ENCODE assay signal across 16 cellular contexts in genomic region chr3:195866686-195867511, GRCh38. TPM values are rescaled to one million over a fixed set of nuclear protein-coding genes. Genes with fewer than 3 reads are reported as not detected.
DNase-seq lines count a peak whose midpoint lies in the region; ATAC-seq and TF ChIP-seq lines count a peak whose summit lies in the region.
"Had no signal": no experiment of that assay in that cellular context is flagged by ENCODE, and none has a peak within 500 bp of the region (broad histone marks: within the 10 kb centered on the region; RNA-seq: fewer than 3 reads in every experiment).

No MANE protein-coding gene starts in this region.

- H3K79me2 ChIP-seq in SK-N-SH (ENCODE audit: insufficient read depth): no peaks in the 10 kb centered on the region

- CTCF ChIA-PET in SK-N-SH (lab: Yijun Ruan, JAX): interaction anchor here (0.5 to 0.8 kb wide), 2 partner anchors 26 to 28 kb away, joined by 4 to 5 read pairs; no protein-coding TSS in a partner anchor

- H3K4me3 ChIP-seq in SK-N-SH (ENCODE audit: low read depth in 2 of 2, low read length in 1 of 2) (no peak overlapping the region), H7 (ENCODE audit: insufficient read depth, low read depth, low read length) (no peak overlapping the region), gastrocnemius medialis (no peak overlapping the region)
- H3K4me3 ChIP-seq: A549 had no signal

- H3K9me3 ChIP-seq in SK-N-SH: no peaks in the 10 kb centered on the region
- H3K9me3 ChIP-seq in gastrocnemius medialis: no peaks in the 10 kb centered on the region
- H3K9me3 ChIP-seq: A549, Caco-2 had no signal

- intact Hi-C loops in gastrocnemius medialis (cut with DNase I; ENCODE audit: low total_unique reads): no loop called here

- H3K27me3 ChIP-seq in SK-N-SH (ENCODE audit: insufficient read depth) (no peaks in the 10 kb centered on the region), H7 (ENCODE audit: control insufficient read depth, insufficient read depth, low read length) (no peaks in the 10 kb centered on the region), gastrocnemius medialis (no peaks in the 10 kb centered on the region)

- POLR2A ChIA-PET in SK-N-SH (lab: Yijun Ruan, JAX): no interaction called here

- no peak overlapping the region for H3K9ac ChIP-seq in SK-N-SH

- H3K36me3 ChIP-seq in SK-N-SH (replicated peaks in 1 of 2; ENCODE audit: control insufficient read depth in 1 of 2, insufficient read depth in 2 of 2, low read length in 1 of 2) (peaks cover 0 to 54% of the 10 kb centered on the region in 2 experiments), H7 (replicated peaks; ENCODE audit: control insufficient read depth, insufficient read depth, low read length) (peaks cover 5% of the 10 kb centered on the region), gastrocnemius medialis (peaks cover 0 to 46% of the 10 kb centered on the region in 2 donors)

- H3K4me1 Mint-ChIP-seq in effector memory CD8-positive, alpha-beta T cell (ENCODE audit: low read depth in 2 of 2): no peaks in the 10 kb centered on the region
- peaks cover 7% of the 10 kb centered on the region for H3K4me1 Mint-ChIP-seq in osteocyte (ENCODE audit: unreplicated experiment)

- DNase-seq in SK-N-SH (peak; percentile 60), H7 (peak; percentile 56), gastrocnemius medialis (no peak), osteocyte (ENCODE audit: extremely low spot score, unreplicated experiment) (no peak)
- no peak for DNase-seq in effector memory CD8-positive, alpha-beta T cell
- DNase-seq: AML-193; Caco-2; CD4-positive, alpha-beta T cell; GOT3; H9 had no signal

- peaks cover 0 to 3% of the 10 kb centered on the region in 2 experiments; a peak in 1 of 4 replicates for H3K4me1 ChIP-seq in SK-N-SH (ENCODE audit: control insufficient read depth in 1 of 2, insufficient read depth in 2 of 2, low read depth in 1 of 2, low read length in 1 of 2)
- peaks cover 10 to 23% of the 10 kb centered on the region in 2 donors for H3K4me1 ChIP-seq in gastrocnemius medialis
- H3K4me1 ChIP-seq: Caco-2 had no signal

- peaks cover 12% of the 10 kb centered on the region for H3F3A ChIP-seq in SK-N-SH (replicated peaks; ENCODE audit: insufficient read depth)

- in situ Hi-C loops in gastrocnemius medialis (cut with MboI; ENCODE audit: low sequenced_read_pairs in 4 of 4): no loop called here

- TF ChIP-seq CTCF in SK-N-SH (IDR thresholded peaks at IDR 0.05) (no peak), gastrocnemius medialis (IDR thresholded peaks at IDR 0.05 in 4 of 5, conservative IDR thresholded peaks at IDR 0.05 in 1 of 5) (no peak), osteocyte (IDR thresholded peaks at IDR 0.05) (no peak)

- no peak overlapping the region for H3K4me3 Mint-ChIP-seq in effector memory CD8-positive, alpha-beta T cell
- H3K4me3 Mint-ChIP-seq in osteocyte (ENCODE audit: unreplicated experiment): no peak overlapping the region
- H3K4me3 Mint-ChIP-seq: CD4-positive, alpha-beta T cell; H9 had no signal

- no peaks in the 10 kb centered on the region for H3K27me3 Mint-ChIP-seq in effector memory CD8-positive, alpha-beta T cell
- no peaks in the 10 kb centered on the region for H3K27me3 Mint-ChIP-seq in osteocyte (ENCODE audit: unreplicated experiment)
- H3K27me3 Mint-ChIP-seq: CD4-positive, alpha-beta T cell had no signal

- WGBS in SK-N-SH (ENCODE audit: low lambda C conversion rate): 91% methylated on average over 16 of the region's 30 CpGs

- no peaks in the 10 kb centered on the region for H3K9me2 ChIP-seq in SK-N-SH

- H3K27ac Mint-ChIP-seq in effector memory CD8-positive, alpha-beta T cell: peak overlapping the region; percentile 15 to 19
- H3K27ac Mint-ChIP-seq in osteocyte (ENCODE audit: unreplicated experiment): no peak overlapping the region
- H3K27ac Mint-ChIP-seq: CD4-positive, alpha-beta T cell; H9 had no signal

- H3K27ac ChIP-seq in SK-N-SH (ENCODE audit: low read depth in 2 of 2, low read length in 1 of 2) (no peak overlapping the region), gastrocnemius medialis (peak overlapping the region in 3 of 4 donors; percentile 18 to 31 (median 23))
- H3K27ac ChIP-seq: 22Rv1, A549, C4-2B had no signal

- TF ChIP-seq POLR2A in gastrocnemius medialis (IDR thresholded peaks at IDR 0.05): no peak

- no peak overlapping the region for H2AFZ ChIP-seq in SK-N-SH (ENCODE audit: low read depth)

- no peak for TF ChIP-seq EP300 in SK-N-SH (IDR thresholded peaks at IDR 0.05; ENCODE audit: borderline replicate concordance in 1 of 2, low read depth in 1 of 2, low read length in 1 of 2)

- no peaks in the 10 kb centered on the region for H3K9me3 Mint-ChIP-seq in effector memory CD8-positive, alpha-beta T cell
- no peaks in the 10 kb centered on the region for H3K9me3 Mint-ChIP-seq in osteocyte (ENCODE audit: unreplicated experiment)
- H3K9me3 Mint-ChIP-seq: CD4-positive, alpha-beta T cell; H9 had no signal

- H4K20me1 ChIP-seq in SK-N-SH (ENCODE audit: insufficient read depth): no peaks in the 10 kb centered on the region

- peaks cover 22% of the 10 kb centered on the region for H3K36me3 Mint-ChIP-seq in effector memory CD8-positive, alpha-beta T cell (ENCODE audit: insufficient read depth)
- H3K36me3 Mint-ChIP-seq in osteocyte (ENCODE audit: unreplicated experiment): peaks cover 8% of the 10 kb centered on the region

- ATAC-seq in SK-N-SH treated with all-trans-retinoic acid at 6 μM for 48 hours (no peak), gastrocnemius medialis (no peak), GM19397 (IDR thresholded peaks at IDR 0.05; ENCODE audit: unreplicated experiment) (no peak)
- ATAC-seq in effector memory CD8-positive, alpha-beta T cell (replicated peaks): no peak
- ATAC-seq: A549 had no signal

- no peak for TF ChIP-seq RAD21 in SK-N-SH (IDR thresholded peaks at IDR 0.05; ENCODE audit: low read length)

- no peak overlapping the region for H3K4me2 ChIP-seq in SK-N-SH
- H3K4me2 ChIP-seq: A549 had no signal

TF ChIP-seq in SK-N-SH, 30 proteins besides CTCF, POLR2A, EP300 and RAD21 (continues in another document):
- no peak for TF ChIP-seq NRF1 (IDR thresholded peaks at IDR 0.05; ENCODE audit: low read depth, low read length)
- no peak for TF ChIP-seq TAF1 (IDR thresholded peaks at IDR 0.05; ENCODE audit: borderline replicate concordance, low read depth, low read length)
- no peak for TF ChIP-seq FOSL2 (IDR thresholded peaks at IDR 0.05; ENCODE audit: borderline replicate concordance, low read depth)
- no peak for TF ChIP-seq FOXJ3 (CRISPR knock-in tag; IDR thresholded peaks at IDR 0.05)
- TF ChIP-seq RXRA (IDR thresholded peaks at IDR 0.05; ENCODE audit: borderline replicate concordance, low read depth): no peak
- no peak for TF ChIP-seq ZBTB33 (IDR thresholded peaks at IDR 0.05; ENCODE audit: borderline replicate concordance, low read depth)
- no peak for TF ChIP-seq NFIC (IDR thresholded peaks at IDR 0.05; ENCODE audit: borderline replicate concordance)

TF ChIP-seq in SK-N-SH treated with all-trans-retinoic acid at 6 μM for 48 hours, 23 proteins besides CTCF, POLR2A, EP300 and RAD21 (continues in another document):
- TF ChIP-seq RARB (CRISPR knock-in tag; IDR thresholded peaks at IDR 0.05) (no peak), ESRRG (CRISPR knock-in tag; IDR thresholded peaks at IDR 0.05) (no peak), CREB5 (CRISPR knock-in tag; IDR thresholded peaks at IDR 0.05; ENCODE audit: low read depth) (no peak), ARNTL (CRISPR knock-in tag; IDR thresholded peaks at IDR 0.05; ENCODE audit: borderline replicate concordance, low read depth) (no peak), PATZ1 (CRISPR knock-in tag; IDR thresholded peaks at IDR 0.05; ENCODE audit: borderline replicate concordance) (no peak), ZC3H10 (CRISPR knock-in tag; IDR thresholded peaks at IDR 0.05) (no peak), BACH2 (CRISPR knock-in tag; IDR thresholded peaks at IDR 0.05; ENCODE audit: borderline replicate concordance) (no peak), CSDC2 (CRISPR knock-in tag; IDR thresholded peaks at IDR 0.05) (no peak), SNAI2 (CRISPR knock-in tag; IDR thresholded peaks at IDR 0.05) (no peak), ZNF70 (CRISPR knock-in tag; IDR thresholded peaks at IDR 0.05) (no peak), TOX (CRISPR knock-in tag; IDR thresholded peaks at IDR 0.05; ENCODE audit: borderline replicate concordance) (no peak)

RNA-seq across cellular contexts. Expression of gene TNK2, which starts 41.5 kb away (rescaled TPM):
- polyA plus RNA-seq in SK-N-SH (2012; rRNA removed): 11.3 and 17.3 TPM in 2 replicates
- polyA plus RNA-seq in SK-N-SH (2012; cell fraction: cytosol; rRNA removed): 5.5 and 10.9 TPM in 2 replicates
- 119 and 155 TPM in 2 replicates for polyA plus RNA-seq in SK-N-SH (2012; cell fraction: nucleus; rRNA removed)
- total RNA-seq in H7 (2014; rRNA removed; shearing (Covaris generic)): 30.3 and 30.5 TPM in 2 replicates
- 10 to 100 TPM; 40.5 to 54.0 (median 49.3) TPM for total RNA-seq in gastrocnemius medialis
- total RNA-seq in osteocyte: 42.9 and 54.2 TPM in 2 replicates

RNA-seq across cellular contexts. Expression of gene MUC4, which starts 55.2 kb away (rescaled TPM):
- polyA plus RNA-seq in SK-N-SH (2012; rRNA removed): 0.06 and 0.07 TPM in 2 replicates
- 0.05 TPM in 2 replicates for polyA plus RNA-seq in SK-N-SH (2012; cell fraction: cytosol; rRNA removed)
- polyA plus RNA-seq in SK-N-SH (2012; cell fraction: nucleus; rRNA removed): 0.04 TPM in 1 of 2 replicates, not detected in the other
- total RNA-seq in H7 (2014; rRNA removed; shearing (Covaris generic)): 3.5 and 4.0 TPM in 2 replicates
- total RNA-seq in gastrocnemius medialis: under 1 TPM in 1 of 4 donors, not detected in 3; 0.27 TPM
- not detected in 2 replicates for total RNA-seq in osteocyte
- total RNA-seq: CD4-positive, alpha-beta T cell had no signal
- polyA plus RNA-seq: BJ had no signal

Comparison
In these comparisons a context has a peak if more than half of its experiments do, and no peak if none do; other contexts are left out.
1. DNase-seq: peak in SK-N-SH (single experiment) and H7 (single experiment); none in effector memory CD8-positive, alpha-beta T cell (0 of 3), gastrocnemius medialis (0 of 2) and osteocyte (single experiment).
2. H3K27ac ChIP-seq: peak in gastrocnemius medialis (3 of 4); none in SK-N-SH (0 of 2).